Comparison of ENCODE assay signal across 1 cellular context in the genomic region with DNA sequence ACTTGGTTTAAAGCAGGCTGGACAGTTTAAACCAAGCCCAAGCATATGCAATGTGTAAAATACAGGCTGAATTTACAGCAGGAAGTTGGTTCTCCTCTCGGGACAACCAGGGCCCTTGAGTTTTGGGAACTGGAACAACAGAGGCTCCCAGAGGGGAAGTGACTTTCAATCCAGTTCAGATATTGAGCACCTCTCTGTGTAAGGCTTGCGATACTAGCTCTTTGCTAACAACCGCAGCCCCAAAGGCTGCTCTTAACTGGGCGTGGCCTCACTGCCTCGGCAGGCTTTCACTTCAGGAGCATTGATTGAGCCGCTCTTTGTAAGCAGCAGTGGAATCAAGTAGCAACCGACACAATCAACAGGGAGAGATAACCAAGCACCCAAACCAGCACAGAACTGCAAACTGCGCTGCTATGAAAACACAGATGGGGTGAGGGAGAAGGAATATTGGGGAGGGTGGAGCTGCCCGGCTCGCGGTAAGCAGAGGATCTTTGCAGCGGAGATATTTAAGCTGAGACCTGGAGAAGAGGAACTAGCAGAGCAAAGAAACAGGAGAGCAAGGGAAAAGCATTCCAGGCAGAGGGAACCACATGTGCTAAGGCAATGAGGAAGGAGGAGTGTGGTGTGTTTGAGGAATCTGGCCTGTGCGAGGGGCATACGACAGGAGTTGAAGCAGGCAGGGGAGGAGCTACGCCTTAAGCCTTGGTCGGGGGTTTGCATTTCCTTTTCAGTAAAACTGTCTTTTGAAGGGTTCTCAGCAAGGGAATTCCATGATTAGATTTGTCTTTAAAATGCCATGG.
TF ChIP-seq lines count a peak whose summit lies in the region.

No MANE protein-coding gene starts in this region.

TF ChIP-seq in HepG2, 621 proteins besides CTCF, POLR2A, EP300 and RAD21 (continued from another document and continues in another):
- TF ChIP-seq BCL6 (CRISPR knock-in tag; IDR thresholded peaks at IDR 0.05) (no peak), JUND (CRISPR knock-in tag; IDR thresholded peaks at IDR 0.05) (no peak), ZFX (CRISPR knock-in tag; IDR thresholded peaks at IDR 0.05; ENCODE audit: low read depth) (peak; percentile 65), MIXL1 (CRISPR knock-in tag; IDR thresholded peaks at IDR 0.05) (no peak), KMT2B (CRISPR knock-in tag; IDR thresholded peaks at IDR 0.05) (0 out of 2 replicates have a peak, but pooled peaks have one; percentile 31), CCAR2 (optimal IDR thresholded peaks at IDR 0.05; ENCODE audit: low read depth, low read length) (no peak), PCBP2 (optimal IDR thresholded peaks at IDR 0.05; ENCODE audit: low read depth, low read length, poor library complexity, severe bottlenecking) (no peak), ZFP37 (CRISPR knock-in tag; IDR thresholded peaks at IDR 0.05; ENCODE audit: borderline replicate concordance) (no peak), TAF15 (IDR thresholded peaks at IDR 0.05; ENCODE audit: low read depth, low read length, poor library complexity, severe bottlenecking) (no peak), PHF21A (CRISPR knock-in tag; IDR thresholded peaks at IDR 0.05) (peak; percentile 50), SIN3A (IDR thresholded peaks at IDR 0.05; ENCODE audit: borderline replicate concordance, low read depth, low read length) (no peak), KDM2A (CRISPR knock-in tag; IDR thresholded peaks at IDR 0.05; ENCODE audit: borderline replicate concordance, low read depth) (0 out of 2 replicates have a peak, but pooled peaks have one; percentile 23), ZNF382 (CRISPR knock-in tag; IDR thresholded peaks at IDR 0.05; ENCODE audit: borderline replicate concordance) (no peak), SATB2 (CRISPR knock-in tag; IDR thresholded peaks at IDR 0.05) (no peak), ZNF12 (CRISPR knock-in tag; IDR thresholded peaks at IDR 0.05) (no peak), XBP1 (CRISPR knock-in tag; IDR thresholded peaks at IDR 0.05) (no peak), RFX5 (IDR thresholded peaks at IDR 0.05; ENCODE audit: low read depth, low read length) (no peak; the same call in 1 of the 2 replicates), ZNF800 (CRISPR knock-in tag; IDR thresholded peaks at IDR 0.05) (0 out of 2 replicates have a peak, but pooled peaks have one; percentile 22), PHF20 (CRISPR knock-in tag; IDR thresholded peaks at IDR 0.05) (no peak), ZNF496 (CRISPR knock-in tag; IDR thresholded peaks at IDR 0.05; ENCODE audit: insufficient replicate concordance) (no peak), IKZF4 (CRISPR knock-in tag; IDR thresholded peaks at IDR 0.05; ENCODE audit: borderline replicate concordance, low read depth, not compliant biosample characterization) (no peak), ZFP62 (CRISPR knock-in tag; IDR thresholded peaks at IDR 0.05) (no peak), ZNF354B (CRISPR knock-in tag; IDR thresholded peaks at IDR 0.05) (no peak), PHF8 (CRISPR knock-in tag; IDR thresholded peaks at IDR 0.05) (peak; percentile 49), ZNF816 (CRISPR knock-in tag; IDR thresholded peaks at IDR 0.05; ENCODE audit: borderline replicate concordance) (no peak), IRX3 (CRISPR knock-in tag; IDR thresholded peaks at IDR 0.05; ENCODE audit: borderline replicate concordance, low read depth) (no peak), BHLHE40 (IDR thresholded peaks at IDR 0.05; ENCODE audit: low read length) (no peak), ZNF143 (CRISPR knock-in tag; IDR thresholded peaks at IDR 0.05) (0 out of 2 replicates have a peak, but pooled peaks have one; percentile 17), HBP1 (CRISPR knock-in tag; IDR thresholded peaks at IDR 0.05; ENCODE audit: low read depth) (0 out of 2 replicates have a peak, but pooled peaks have one; percentile 44), ZNF253 (CRISPR knock-in tag; IDR thresholded peaks at IDR 0.05; ENCODE audit: borderline replicate concordance) (no peak), E2F2 (CRISPR knock-in tag; IDR thresholded peaks at IDR 0.05; ENCODE audit: borderline replicate concordance) (no peak), ZNF749 (CRISPR knock-in tag; IDR thresholded peaks at IDR 0.05; ENCODE audit: borderline replicate concordance) (no peak), ZFY (CRISPR knock-in tag; IDR thresholded peaks at IDR 0.05) (no peak; the same call in 1 of the 2 replicates), ZNF367 (CRISPR knock-in tag; IDR thresholded peaks at IDR 0.05; ENCODE audit: borderline replicate concordance) (no peak), ZSCAN30 (CRISPR knock-in tag; IDR thresholded peaks at IDR 0.05) (no peak), MZF1 (CRISPR knock-in tag; IDR thresholded peaks at IDR 0.05; ENCODE audit: borderline replicate concordance) (no peak), BRCA1 (CRISPR knock-in tag; IDR thresholded peaks at IDR 0.05) (no peak), HNRNPLL (IDR thresholded peaks at IDR 0.05; ENCODE audit: low read depth, low read length, poor library complexity, severe bottlenecking) (no peak), RBAK (CRISPR knock-in tag; IDR thresholded peaks at IDR 0.05) (no peak), ZNF567 (CRISPR knock-in tag; IDR thresholded peaks at IDR 0.05; ENCODE audit: borderline replicate concordance) (no peak), SRSF9 (IDR thresholded peaks at IDR 0.05; ENCODE audit: borderline replicate concordance, insufficient read depth, low read depth, low read length, poor library complexity, severe bottlenecking) (no peak), USF2 (IDR thresholded peaks at IDR 0.05; ENCODE audit: low read depth, low read length) (no peak), USF2 (CRISPR knock-in tag; IDR thresholded peaks at IDR 0.05; ENCODE audit: borderline replicate concordance) (no peak), ZNF350 (CRISPR knock-in tag; IDR thresholded peaks at IDR 0.05; ENCODE audit: borderline replicate concordance, low read depth) (peak; percentile 60; the same call in 1 of the 2 replicates), SMARCC2 (IDR thresholded peaks at IDR 0.05) (no peak), ETV6 (CRISPR knock-in tag; conservative IDR thresholded peaks at IDR 0.05) (no peak), KLF9 (CRISPR knock-in tag; IDR thresholded peaks at IDR 0.05; ENCODE audit: low read depth) (peak; percentile 47; the same call in 1 of the 2 replicates), HNF4G (IDR thresholded peaks at IDR 0.05; ENCODE audit: borderline replicate concordance, low read depth, low read length) (no peak), HNF4G (CRISPR knock-in tag; IDR thresholded peaks at IDR 0.05; ENCODE audit: borderline replicate concordance, low read depth) (no peak), SMAD9 (CRISPR knock-in tag; IDR thresholded peaks at IDR 0.05) (no peak), ZNF138 (CRISPR knock-in tag; IDR thresholded peaks at IDR 0.05; ENCODE audit: low read depth) (no peak), SUZ12 (IDR thresholded peaks at IDR 0.05; ENCODE audit: low read depth, low read length) (no peak)
- TF ChIP-seq, protein P1, sequence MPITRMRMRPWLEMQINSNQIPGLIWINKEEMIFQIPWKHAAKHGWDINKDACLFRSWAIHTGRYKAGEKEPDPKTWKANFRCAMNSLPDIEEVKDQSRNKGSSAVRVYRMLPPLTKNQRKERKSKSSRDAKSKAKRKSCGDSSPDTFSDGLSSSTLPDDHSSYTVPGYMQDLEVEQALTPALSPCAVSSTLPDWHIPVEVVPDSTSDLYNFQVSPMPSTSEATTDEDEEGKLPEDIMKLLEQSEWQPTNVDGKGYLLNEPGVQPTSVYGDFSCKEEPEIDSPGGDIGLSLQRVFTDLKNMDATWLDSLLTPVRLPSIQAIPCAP (CRISPR knock-in tag; IDR thresholded peaks at IDR 0.05; ENCODE audit: low read depth) = no peak
- TF ChIP-seq, protein P2, sequence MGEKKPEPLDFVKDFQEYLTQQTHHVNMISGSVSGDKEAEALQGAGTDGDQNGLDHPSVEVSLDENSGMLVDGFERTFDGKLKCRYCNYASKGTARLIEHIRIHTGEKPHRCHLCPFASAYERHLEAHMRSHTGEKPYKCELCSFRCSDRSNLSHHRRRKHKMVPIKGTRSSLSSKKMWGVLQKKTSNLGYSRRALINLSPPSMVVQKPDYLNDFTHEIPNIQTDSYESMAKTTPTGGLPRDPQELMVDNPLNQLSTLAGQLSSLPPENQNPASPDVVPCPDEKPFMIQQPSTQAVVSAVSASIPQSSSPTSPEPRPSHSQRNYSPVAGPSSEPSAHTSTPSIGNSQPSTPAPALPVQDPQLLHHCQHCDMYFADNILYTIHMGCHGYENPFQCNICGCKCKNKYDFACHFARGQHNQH (CRISPR knock-in tag; IDR thresholded peaks at IDR 0.05) = no peak
- TF ChIP-seq, protein P3, sequence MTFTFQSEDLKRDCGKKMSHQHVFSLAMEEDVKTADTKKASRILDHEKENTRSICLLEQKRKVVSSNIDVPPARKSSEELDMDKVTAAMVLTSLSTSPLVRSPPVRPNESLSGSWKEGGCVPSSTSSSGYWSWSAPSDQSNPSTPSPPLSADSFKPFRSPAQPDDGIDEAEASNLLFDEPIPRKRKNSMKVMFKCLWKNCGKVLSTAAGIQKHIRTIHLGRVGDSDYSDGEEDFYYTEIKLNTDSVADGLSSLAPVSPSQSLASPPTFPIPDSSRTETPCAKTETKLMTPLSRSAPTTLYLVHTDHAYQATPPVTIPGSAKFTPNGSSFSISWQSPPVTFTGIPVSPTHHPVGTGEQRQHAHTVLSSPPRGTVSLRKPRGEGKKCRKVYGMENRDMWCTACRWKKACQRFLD (CRISPR knock-in tag; IDR thresholded peaks at IDR 0.05; ENCODE audit: borderline replicate concordance) = no peak
- TF ChIP-seq, protein P4, sequence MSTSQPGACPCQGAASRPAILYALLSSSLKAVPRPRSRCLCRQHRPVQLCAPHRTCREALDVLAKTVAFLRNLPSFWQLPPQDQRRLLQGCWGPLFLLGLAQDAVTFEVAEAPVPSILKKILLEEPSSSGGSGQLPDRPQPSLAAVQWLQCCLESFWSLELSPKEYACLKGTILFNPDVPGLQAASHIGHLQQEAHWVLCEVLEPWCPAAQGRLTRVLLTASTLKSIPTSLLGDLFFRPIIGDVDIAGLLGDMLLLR (CRISPR knock-in tag; IDR thresholded peaks at IDR 0.05) = 0 out of 2 replicates have a peak, but pooled peaks have one; percentile 28
- TF ChIP-seq, protein P5, sequence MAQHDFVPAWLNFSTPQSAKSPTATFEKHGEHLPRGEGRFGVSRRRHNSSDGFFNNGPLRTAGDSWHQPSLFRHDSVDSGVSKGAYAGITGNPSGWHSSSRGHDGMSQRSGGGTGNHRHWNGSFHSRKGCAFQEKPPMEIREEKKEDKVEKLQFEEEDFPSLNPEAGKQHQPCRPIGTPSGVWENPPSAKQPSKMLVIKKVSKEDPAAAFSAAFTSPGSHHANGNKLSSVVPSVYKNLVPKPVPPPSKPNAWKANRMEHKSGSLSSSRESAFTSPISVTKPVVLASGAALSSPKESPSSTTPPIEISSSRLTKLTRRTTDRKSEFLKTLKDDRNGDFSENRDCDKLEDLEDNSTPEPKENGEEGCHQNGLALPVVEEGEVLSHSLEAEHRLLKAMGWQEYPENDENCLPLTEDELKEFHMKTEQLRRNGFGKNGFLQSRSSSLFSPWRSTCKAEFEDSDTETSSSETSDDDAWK (CRISPR knock-in tag; IDR thresholded peaks at IDR 0.05) = no peak
- TF ChIP-seq, protein P6, sequence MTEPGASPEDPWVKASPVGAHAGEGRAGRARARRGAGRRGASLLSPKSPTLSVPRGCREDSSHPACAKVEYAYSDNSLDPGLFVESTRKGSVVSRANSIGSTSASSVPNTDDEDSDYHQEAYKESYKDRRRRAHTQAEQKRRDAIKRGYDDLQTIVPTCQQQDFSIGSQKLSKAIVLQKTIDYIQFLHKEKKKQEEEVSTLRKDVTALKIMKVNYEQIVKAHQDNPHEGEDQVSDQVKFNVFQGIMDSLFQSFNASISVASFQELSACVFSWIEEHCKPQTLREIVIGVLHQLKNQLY (CRISPR knock-in tag; IDR thresholded peaks at IDR 0.05) = no peak
